Comparison of ENCODE assay signal across 21 cellular contexts in the genomic region with DNA sequence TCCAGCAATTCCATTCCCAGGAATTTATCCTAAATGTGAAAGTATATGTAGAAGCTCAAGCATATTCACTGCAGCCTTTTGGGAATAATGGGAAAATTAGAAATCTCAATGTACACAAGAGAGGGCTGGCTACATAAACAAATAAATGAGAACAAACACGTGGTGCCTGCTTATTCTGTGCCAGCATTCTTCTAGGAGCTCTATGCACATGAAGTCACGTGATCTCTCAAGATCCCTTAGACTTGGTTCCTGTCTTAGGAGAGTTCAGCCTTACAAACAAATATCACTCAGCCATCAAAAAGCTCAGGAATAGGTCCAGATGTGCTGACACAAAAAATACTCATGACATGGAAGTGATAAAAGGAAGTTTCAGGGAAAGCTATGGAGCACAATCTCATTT.
DNase-seq lines count a peak whose midpoint lies in the region; FAIRE-seq and TF ChIP-seq lines count a peak whose summit lies in the region.
"Had no signal": no experiment of that assay in that cellular context is flagged by ENCODE, and none has a peak within 500 bp of the region (broad histone marks: within the 10 kb centered on the region; RNA-seq: fewer than 3 reads in every experiment).

No MANE protein-coding gene starts in this region.

- DNase-seq in HFFc6 (no peak), astrocyte (ENCODE audit: low read depth) (no peak), fibroblast of gingiva (ENCODE audit: low read depth) (peak; percentile 21), vagina (ENCODE audit: extremely low spot score in 2 of 2) (no peak), germinal center (ENCODE audit: low spot score) (no peak), A172 (ENCODE audit: low spot score) (no peak), NCI-H2227 treated with DMSO at 0.1 percent for 48 hours (lab: John Stamatoyannopoulos, UW) (no peak)
- DNase-seq: BE2C; CD8-positive, alpha-beta T cell; COR-L47; DMS153; DMS79 treated with DMSO at 0.1 percent for 48 hours; GDM1 had no signal

- no peak overlapping the region for H3K4me3 ChIP-seq in astrocyte (ENCODE audit: insufficient read depth, low read depth, low read length)
- no peak overlapping the region for H3K4me3 ChIP-seq in vagina
- H3K4me3 ChIP-seq: A549, HAP-1 had no signal

- H3K9me3 Mint-ChIP-seq in HFFc6: no peaks in the 10 kb centered on the region; the same call in 1 of the 2 replicates
- H3K9me3 Mint-ChIP-seq in astrocyte (ENCODE audit: unreplicated experiment): peaks cover 4% of the 10 kb centered on the region

- no peaks in the 10 kb centered on the region for H4K20me1 ChIP-seq in astrocyte (ENCODE audit: insufficient read depth, low read length)

- H3K4me1 ChIP-seq in astrocyte (ENCODE audit: insufficient read depth, low read length): peaks cover 12% of the 10 kb centered on the region
- H3K4me1 ChIP-seq in vagina: peaks cover 41% of the 10 kb centered on the region
- H3K4me1 ChIP-seq: BE2C, HAP-1 had no signal

- H3K27me3 Mint-ChIP-seq in HFFc6 (ENCODE audit: insufficient read depth) (no peaks in the 10 kb centered on the region), astrocyte (ENCODE audit: low read depth, unreplicated experiment) (peaks cover under 1% of the 10 kb centered on the region)

- H3K27ac Mint-ChIP-seq in HFFc6 (peak overlapping the region; percentile 36), astrocyte (ENCODE audit: unreplicated experiment) (no peak overlapping the region)
- H3K27ac Mint-ChIP-seq: CD14-positive monocyte; CD8-positive, alpha-beta T cell had no signal

- no peak overlapping the region for H3K9ac ChIP-seq in astrocyte (ENCODE audit: low read length)

- no peaks in the 10 kb centered on the region for H3K36me3 ChIP-seq in astrocyte (ENCODE audit: insufficient read depth, low read length)
- no peaks in the 10 kb centered on the region for H3K36me3 ChIP-seq in vagina
- H3K36me3 ChIP-seq: BE2C, HAP-1 had no signal

- H3K36me3 Mint-ChIP-seq in HFFc6 (ENCODE audit: low read depth): peaks cover 13% of the 10 kb centered on the region; the same call in 1 of the 2 replicates
- H3K36me3 Mint-ChIP-seq in astrocyte (ENCODE audit: low read depth, unreplicated experiment): peaks cover 2% of the 10 kb centered on the region
- H3K36me3 Mint-ChIP-seq: CD14-positive monocyte; CD8-positive, alpha-beta T cell had no signal

- TF ChIP-seq CTCF in HFFc6 (IDR thresholded peaks at IDR 0.05) (no peak), astrocyte (IDR thresholded peaks at IDR 0.05; ENCODE audit: insufficient read depth, low read depth, low read length) (no peak), vagina (IDR thresholded peaks at IDR 0.05) (no peak)

- H3K4me3 Mint-ChIP-seq in HFFc6: no peak overlapping the region
- H3K4me3 Mint-ChIP-seq in astrocyte (ENCODE audit: unreplicated experiment): no peak overlapping the region
- H3K4me3 Mint-ChIP-seq: CD14-positive monocyte; CD8-positive, alpha-beta T cell had no signal

- TF ChIP-seq POLR2A in vagina (IDR thresholded peaks at IDR 0.05): no peak

- no peaks in the 10 kb centered on the region for H3K27me3 ChIP-seq in astrocyte (ENCODE audit: insufficient read depth, low read length)
- H3K27me3 ChIP-seq in vagina: no peaks in the 10 kb centered on the region
- H3K27me3 ChIP-seq: BE2C had no signal

- no peaks in the 10 kb centered on the region for H3K9me3 ChIP-seq in astrocyte (ENCODE audit: insufficient read depth, low read depth, low read length)
- H3K9me3 ChIP-seq in vagina: no peaks in the 10 kb centered on the region
- H3K9me3 ChIP-seq: BE2C, HAP-1 had no signal

- peak; percentile 26 for FAIRE-seq in astrocyte (lab: Jason Lieb, UNC)
- FAIRE-seq: A549, D721Med, GM12892, GM19239, H1, HTR-8/SVneo had no signal

- intact Hi-C loops in vagina (cut with DNase I): no loop called here

- H3K27ac ChIP-seq in astrocyte (ENCODE audit: low read depth, low read length): no peak overlapping the region
- H3K27ac ChIP-seq in vagina: peak overlapping the region; percentile 73
- H3K27ac ChIP-seq: A549 had no signal

- no peak overlapping the region for H3K4me2 ChIP-seq in astrocyte (ENCODE audit: low read length)
- H3K4me2 ChIP-seq: A549 had no signal

- no peak overlapping the region for H2AFZ ChIP-seq in astrocyte (ENCODE audit: low read depth, low read length)

- peaks cover 31% of the 10 kb centered on the region for H3K4me1 Mint-ChIP-seq in HFFc6 (ENCODE audit: low read depth)
- H3K4me1 Mint-ChIP-seq in astrocyte (ENCODE audit: low read depth, unreplicated experiment): peaks cover 21% of the 10 kb centered on the region

- H3K79me2 ChIP-seq in astrocyte (ENCODE audit: insufficient read depth, low read length): no peaks in the 10 kb centered on the region
